In the genomic region with DNA sequence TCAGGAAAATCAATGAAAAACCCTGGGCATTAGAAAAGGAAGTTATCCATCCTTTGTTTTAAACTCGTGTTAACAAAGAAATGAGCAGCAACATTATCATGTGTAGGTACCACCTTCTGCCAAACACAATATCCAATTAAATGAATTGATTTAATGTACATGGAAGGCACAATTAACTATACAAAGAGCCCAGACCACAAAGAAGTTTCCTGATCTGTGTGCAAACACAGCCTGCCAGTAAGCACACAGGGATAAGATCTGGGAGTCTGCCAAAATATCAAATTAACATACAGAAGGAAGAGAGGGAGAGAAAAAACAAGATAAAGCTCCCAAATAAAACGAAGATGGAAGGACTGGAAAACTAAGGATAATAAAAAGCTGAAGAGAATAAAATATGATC, we compare ENCODE assay signal across 18 cellular contexts. TPM values are rescaled to one million over a fixed set of nuclear protein-coding genes. Genes with fewer than 3 reads are reported as not detected.
DNase-seq lines count a peak whose midpoint lies in the region; ATAC-seq, FAIRE-seq and TF ChIP-seq lines count a peak whose summit lies in the region.
"Had no signal": no experiment of that assay in that cellular context is flagged by ENCODE, and none has a peak within 500 bp of the region (broad histone marks: within the 10 kb centered on the region; RNA-seq: fewer than 3 reads in every experiment).

No MANE protein-coding gene starts in this region.

- H3K4me1 Mint-ChIP-seq in MCF 10A (ENCODE audit: insufficient read depth, unreplicated experiment), result no peaks in the 10 kb centered on the region
- H3K4me1 Mint-ChIP-seq: activated CD4-positive, alpha-beta memory T cell treated with anti-CD3 and anti-CD28 coated beads, Interleukin-2, amount 10 ng/mL, durations not matched to agents 7 days and 5 days; WTC11 had no signal

- POLR2A ChIA-PET in MCF 10A (lab: Yijun Ruan, JAX), result no interaction called here

- H3K4me3 Mint-ChIP-seq in MCF 10A (ENCODE audit: unreplicated experiment), result no peak overlapping the region
- H3K4me3 Mint-ChIP-seq: activated CD4-positive, alpha-beta memory T cell treated with anti-CD3 and anti-CD28 coated beads, Interleukin-2, amount 10 ng/mL, durations not matched to agents 7 days and 5 days; WTC11 had no signal

- TF ChIP-seq CTCF in bronchial epithelial cell (IDR thresholded peaks at IDR 0.05; ENCODE audit: insufficient read depth, low read length, severe bottlenecking), result no peak
- no peak for TF ChIP-seq CTCF in MCF 10A (IDR thresholded peaks at IDR 0.05; ENCODE audit: unreplicated experiment)

- peak; percentile 32 for FAIRE-seq in bronchial epithelial cell (lab: Jason Lieb, UNC)
- FAIRE-seq: RCC 7860 had no signal

- DNase-seq in COR-L47 (lab: John Stamatoyannopoulos, UW) (peak; percentile 90), NCI-H1417 (lab: John Stamatoyannopoulos, UW) (peak in 2 of 3 experiments; percentile 2 to 63), NCI-H2171 (lab: John Stamatoyannopoulos, UW) (peak; percentile 8), bronchial epithelial cell (ENCODE audit: low read depth) (no peak), OCI-M1 (lab: John Stamatoyannopoulos, UW) (no peak), MCF 10A (ENCODE audit: unreplicated experiment) (no peak), A172 (ENCODE audit: low spot score) (no peak)
- DNase-seq: activated CD4-positive, alpha-beta memory T cell treated with anti-CD3 and anti-CD28 coated beads, Interleukin-2, amount 10 ng/mL, durations not matched to agents 7 days and 5 days; activated gamma-delta T cell treated with Interleukin-2 at 50 U/mL for 16 hours; activated T-cell treated with anti-CD3 and anti-CD28 coated beads for 4 hours; stimulated activated naive CD4-positive, alpha-beta T cell treated with Interleukin-2 at 50 U/mL for 16 hours; tibial artery had no signal

- no peaks in the 10 kb centered on the region for H3K27me3 Mint-ChIP-seq in MCF 10A (ENCODE audit: insufficient read depth, unreplicated experiment)

- CTCF ChIA-PET in MCF 10A (lab: Yijun Ruan, JAX), result no interaction called here

- peaks cover 48% of the 10 kb centered on the region for H3K36me3 Mint-ChIP-seq in MCF 10A (ENCODE audit: insufficient read depth, unreplicated experiment)

- no peak for ATAC-seq in GM21825 (IDR thresholded peaks at IDR 0.05; ENCODE audit: unreplicated experiment)
- ATAC-seq: WTC11 had no signal

- intact Hi-C loops in MCF 10A (cut with micrococcal nuclease), result no loop called here

- BruUV-seq in MCF 10A (replicated peaks; lab: Mats Ljungman, UMichigan), result no TSS peak

- H3K36me3 ChIP-seq in bronchial epithelial cell (ENCODE audit: control insufficient read depth, insufficient read depth, low read length), result peaks cover 1% of the 10 kb centered on the region

- no peak overlapping the region for H3K27ac Mint-ChIP-seq in MCF 10A (ENCODE audit: low read depth, unreplicated experiment)
- H3K27ac Mint-ChIP-seq: activated CD4-positive, alpha-beta memory T cell treated with anti-CD3 and anti-CD28 coated beads, Interleukin-2, amount 10 ng/mL, durations not matched to agents 7 days and 5 days; WTC11 had no signal

- H3K9me3 Mint-ChIP-seq in MCF 10A (ENCODE audit: unreplicated experiment), result no peaks in the 10 kb centered on the region
- H3K9me3 Mint-ChIP-seq: activated CD4-positive, alpha-beta memory T cell treated with anti-CD3 and anti-CD28 coated beads, Interleukin-2, amount 10 ng/mL, durations not matched to agents 7 days and 5 days; WTC11 had no signal

- H3K4me3 ChIP-seq in bronchial epithelial cell (ENCODE audit: low read depth, low read length), result no peak overlapping the region
- H3K4me3 ChIP-seq: coronary artery, HAP-1, skin epidermis, tibial artery had no signal

- H3K27me3 ChIP-seq in bronchial epithelial cell (ENCODE audit: control insufficient read depth, insufficient read depth, low read length), result no peaks in the 10 kb centered on the region
- H3K27me3 ChIP-seq: tibial artery had no signal

RNA-seq across cellular contexts. Expression of gene SLC25A1, which starts 54.1 kb away (rescaled TPM):
- 62.3 and 71.6 TPM in 2 replicates for total RNA-seq in bronchial epithelial cell
- 41.0 and 53.9 TPM in 2 replicates for total RNA-seq in MCF 10A (2022)
- total RNA-seq in A172 (2014; rRNA removed; shearing (Covaris generic)), result 62.6 and 83.8 TPM in 2 replicates

RNA-seq across cellular contexts. Expression of gene CLTCL1, which starts 58.9 kb away (rescaled TPM):
- 13.7 and 20.2 TPM in 2 replicates for total RNA-seq in bronchial epithelial cell
- total RNA-seq in MCF 10A (2022), result 12.2 and 21.7 TPM in 2 replicates
- 2.7 and 3.4 TPM in 2 replicates for total RNA-seq in A172 (2014; rRNA removed; shearing (Covaris generic))

Comparison
In these comparisons a context has a peak if more than half of its experiments do, and no peak if none do; other contexts are left out.
1. DNase-seq: peak in COR-L47 (single experiment), NCI-H1417 (2 of 3) and NCI-H2171 (single experiment); none in bronchial epithelial cell (single experiment), OCI-M1 (single experiment), MCF 10A (single experiment) and A172 (single experiment).